Comparison of ENCODE assay signal across 2 cellular contexts in genomic region chr11:71247551-71248250, GRCh38.
TF ChIP-seq lines count a peak whose summit lies in the region.

No MANE protein-coding gene starts in this region.

TF ChIP-seq in H1, 55 proteins besides CTCF, POLR2A, EP300 and RAD21:
- TF ChIP-seq CREB1 (IDR thresholded peaks at IDR 0.05): no peak
- 0 out of 4 replicates have a peak, but pooled peaks of 1 of the 2 experiments have one; percentile 31 for TF ChIP-seq SIN3A (conservative IDR thresholded peaks at IDR 0.05 in 1 of 2, IDR thresholded peaks at IDR 0.05 in 1 of 2; ENCODE audit: low read depth in 1 of 2, low read length in 2 of 2)
- TF ChIP-seq SIX5 (IDR thresholded peaks at IDR 0.05; ENCODE audit: low read depth, low read length): no peak
- no peak for TF ChIP-seq CEBPB (IDR thresholded peaks at IDR 0.05; ENCODE audit: low read depth, low read length)
- TF ChIP-seq CBX5 (IDR thresholded peaks at IDR 0.05; ENCODE audit: low read depth, low read length): no peak
- TF ChIP-seq USF2 (IDR thresholded peaks at IDR 0.05; ENCODE audit: low read length): no peak
- TF ChIP-seq CBX8 (IDR thresholded peaks at IDR 0.05; ENCODE audit: borderline replicate concordance, low read depth, low read length): no peak
- TF ChIP-seq FOSL1 (IDR thresholded peaks at IDR 0.05; ENCODE audit: insufficient read depth, low read depth, low read length): no peak
- no peak for TF ChIP-seq TAF1 (IDR thresholded peaks at IDR 0.05; ENCODE audit: low read depth, low read length)
- no peak for TF ChIP-seq MAFK (IDR thresholded peaks at IDR 0.05; ENCODE audit: low read depth, low read length)
- no peak for TF ChIP-seq PHF8 (conservative IDR thresholded peaks at IDR 0.05; ENCODE audit: low read depth, low read length)
- TF ChIP-seq TBP (IDR thresholded peaks at IDR 0.05; ENCODE audit: low read depth, low read length): no peak
- no peak for TF ChIP-seq EGR1 (IDR thresholded peaks at IDR 0.05; ENCODE audit: borderline replicate concordance, low read depth, low read length)
- no peak for TF ChIP-seq RFX5 (IDR thresholded peaks at IDR 0.05; ENCODE audit: borderline replicate concordance, low read depth, low read length)
- no peak for TF ChIP-seq ATF3 (IDR thresholded peaks at IDR 0.05; ENCODE audit: insufficient read depth, low read depth, low read length)
- no peak for TF ChIP-seq HDAC2 (IDR thresholded peaks at IDR 0.05; ENCODE audit: borderline replicate concordance in 1 of 2, low read depth in 2 of 2, low read length in 2 of 2)
- no peak for TF ChIP-seq CHD1 (IDR thresholded peaks at IDR 0.05; ENCODE audit: low read depth, low read length)
- TF ChIP-seq JUND (IDR thresholded peaks at IDR 0.05; ENCODE audit: low read length): no peak
- peak; percentile 58; the same call in 1 of the 2 replicates for TF ChIP-seq YY1 (IDR thresholded peaks at IDR 0.05; ENCODE audit: low read depth, low read length)
- no peak for TF ChIP-seq RXRA (IDR thresholded peaks at IDR 0.05; ENCODE audit: insufficient read depth, low read depth, low read length)
- 0 out of 2 replicates have a peak, but pooled peaks have one; percentile 6 for TF ChIP-seq TCF12 (IDR thresholded peaks at IDR 0.05; ENCODE audit: low read depth, low read length)
- no peak for TF ChIP-seq BCL11A (IDR thresholded peaks at IDR 0.05; ENCODE audit: low read depth in 2 of 2, low read length in 2 of 2)
- TF ChIP-seq SP2 (IDR thresholded peaks at IDR 0.05; ENCODE audit: low read length): no peak
- no peak for TF ChIP-seq BACH1 (IDR thresholded peaks at IDR 0.05; ENCODE audit: low read length)
- TF ChIP-seq POLR2AphosphoS5 (IDR thresholded peaks at IDR 0.05; ENCODE audit: low read depth, low read length): no peak
- TF ChIP-seq KDM4A (IDR thresholded peaks at IDR 0.05; ENCODE audit: low read depth, low read length, severe bottlenecking): no peak

TF ChIP-seq in HepG2, 621 proteins besides CTCF, POLR2A, EP300 and RAD21:
- 0 out of 2 replicates have a peak, but pooled peaks have one; percentile 22 for TF ChIP-seq BRD4 (CRISPR knock-in tag; IDR thresholded peaks at IDR 0.05)
- no peak for TF ChIP-seq ZNF225 (CRISPR knock-in tag; IDR thresholded peaks at IDR 0.05)
